In the genomic region with DNA sequence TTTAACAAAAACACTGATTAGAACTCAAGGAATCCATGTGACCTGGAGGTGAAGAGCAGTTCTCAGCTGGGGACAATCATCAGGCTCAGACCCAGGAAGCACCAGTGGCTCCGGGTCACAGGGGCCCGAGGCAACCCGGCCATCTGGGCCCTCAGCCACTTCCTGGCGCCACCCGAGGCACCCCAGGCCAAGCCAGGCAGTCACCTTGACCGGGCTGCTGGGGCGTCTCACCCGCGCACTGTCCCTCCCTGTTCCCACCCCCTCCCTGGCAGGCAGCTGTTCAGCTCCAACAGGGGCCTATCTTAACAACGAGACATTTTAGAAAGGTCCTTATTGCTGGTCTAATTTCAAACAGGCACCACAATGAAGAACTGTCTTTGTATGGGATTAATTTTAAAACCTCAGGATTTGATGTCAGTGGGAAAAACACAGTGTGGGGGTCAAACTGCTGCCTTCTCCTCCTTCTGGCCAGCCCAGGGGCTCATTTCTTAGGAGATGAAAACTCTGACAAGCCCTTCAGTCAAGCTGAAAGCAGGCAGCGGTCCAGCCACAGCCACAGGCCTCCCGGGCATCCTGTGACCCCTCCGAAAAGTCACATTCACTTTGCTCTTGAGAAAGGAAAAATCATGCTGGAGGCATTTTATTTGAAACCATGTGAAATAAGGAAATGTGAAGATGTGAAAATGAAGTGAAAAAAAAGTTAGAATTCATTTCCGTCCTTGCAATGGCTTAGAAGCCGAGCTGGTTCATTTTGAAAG, we compare ENCODE assay signal across 1 cellular context.
TF ChIP-seq lines count a peak whose summit lies in the region.

No MANE protein-coding gene starts in this region.

TF ChIP-seq in GM23338, 12 proteins besides CTCF, POLR2A, EP300 and RAD21 (continued from another document):
- TF ChIP-seq, protein P1, sequence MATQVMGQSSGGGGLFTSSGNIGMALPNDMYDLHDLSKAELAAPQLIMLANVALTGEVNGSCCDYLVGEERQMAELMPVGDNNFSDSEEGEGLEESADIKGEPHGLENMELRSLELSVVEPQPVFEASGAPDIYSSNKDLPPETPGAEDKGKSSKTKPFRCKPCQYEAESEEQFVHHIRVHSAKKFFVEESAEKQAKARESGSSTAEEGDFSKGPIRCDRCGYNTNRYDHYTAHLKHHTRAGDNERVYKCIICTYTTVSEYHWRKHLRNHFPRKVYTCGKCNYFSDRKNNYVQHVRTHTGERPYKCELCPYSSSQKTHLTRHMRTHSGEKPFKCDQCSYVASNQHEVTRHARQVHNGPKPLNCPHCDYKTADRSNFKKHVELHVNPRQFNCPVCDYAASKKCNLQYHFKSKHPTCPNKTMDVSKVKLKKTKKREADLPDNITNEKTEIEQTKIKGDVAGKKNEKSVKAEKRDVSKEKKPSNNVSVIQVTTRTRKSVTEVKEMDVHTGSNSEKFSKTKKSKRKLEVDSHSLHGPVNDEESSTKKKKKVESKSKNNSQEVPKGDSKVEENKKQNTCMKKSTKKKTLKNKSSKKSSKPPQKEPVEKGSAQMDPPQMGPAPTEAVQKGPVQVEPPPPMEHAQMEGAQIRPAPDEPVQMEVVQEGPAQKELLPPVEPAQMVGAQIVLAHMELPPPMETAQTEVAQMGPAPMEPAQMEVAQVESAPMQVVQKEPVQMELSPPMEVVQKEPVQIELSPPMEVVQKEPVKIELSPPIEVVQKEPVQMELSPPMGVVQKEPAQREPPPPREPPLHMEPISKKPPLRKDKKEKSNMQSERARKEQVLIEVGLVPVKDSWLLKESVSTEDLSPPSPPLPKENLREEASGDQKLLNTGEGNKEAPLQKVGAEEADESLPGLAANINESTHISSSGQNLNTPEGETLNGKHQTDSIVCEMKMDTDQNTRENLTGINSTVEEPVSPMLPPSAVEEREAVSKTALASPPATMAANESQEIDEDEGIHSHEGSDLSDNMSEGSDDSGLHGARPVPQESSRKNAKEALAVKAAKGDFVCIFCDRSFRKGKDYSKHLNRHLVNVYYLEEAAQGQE (IDR thresholded peaks at IDR 0.05; ENCODE audit: unreplicated experiment), result no peak
- TF ChIP-seq STAT1 (IDR thresholded peaks at IDR 0.05; ENCODE audit: unreplicated experiment), result no peak
- TF ChIP-seq EZH2 (IDR thresholded peaks at IDR 0.05; ENCODE audit: low read depth, unreplicated experiment), result no peak
- TF ChIP-seq POLR2AphosphoS5 (IDR thresholded peaks at IDR 0.05; ENCODE audit: low read depth), result no peak
- TF ChIP-seq JUNB (IDR thresholded peaks at IDR 0.05; ENCODE audit: unreplicated experiment), result no peak
- TF ChIP-seq ETS1 (IDR thresholded peaks at IDR 0.05), result no peak
- TF ChIP-seq ZNF331 (CRISPR knock-in tag; IDR thresholded peaks at IDR 0.05; ENCODE audit: low read depth), result no peak
- no peak for TF ChIP-seq ZNF114 (CRISPR knock-in tag; IDR thresholded peaks at IDR 0.05)
- TF ChIP-seq EZH2phosphoT487 (IDR thresholded peaks at IDR 0.05; ENCODE audit: unreplicated experiment), result no peak
- TF ChIP-seq CREB1 (CRISPR knock-in tag; IDR thresholded peaks at IDR 0.05; ENCODE audit: low read depth), result no peak
- no peak for TF ChIP-seq NANOG (IDR thresholded peaks at IDR 0.05; ENCODE audit: borderline replicate concordance)
TF ChIP-seq in GM23338: peak in this region for 0.
